1 cellular context compared by ENCODE assay signal in the genomic region with DNA sequence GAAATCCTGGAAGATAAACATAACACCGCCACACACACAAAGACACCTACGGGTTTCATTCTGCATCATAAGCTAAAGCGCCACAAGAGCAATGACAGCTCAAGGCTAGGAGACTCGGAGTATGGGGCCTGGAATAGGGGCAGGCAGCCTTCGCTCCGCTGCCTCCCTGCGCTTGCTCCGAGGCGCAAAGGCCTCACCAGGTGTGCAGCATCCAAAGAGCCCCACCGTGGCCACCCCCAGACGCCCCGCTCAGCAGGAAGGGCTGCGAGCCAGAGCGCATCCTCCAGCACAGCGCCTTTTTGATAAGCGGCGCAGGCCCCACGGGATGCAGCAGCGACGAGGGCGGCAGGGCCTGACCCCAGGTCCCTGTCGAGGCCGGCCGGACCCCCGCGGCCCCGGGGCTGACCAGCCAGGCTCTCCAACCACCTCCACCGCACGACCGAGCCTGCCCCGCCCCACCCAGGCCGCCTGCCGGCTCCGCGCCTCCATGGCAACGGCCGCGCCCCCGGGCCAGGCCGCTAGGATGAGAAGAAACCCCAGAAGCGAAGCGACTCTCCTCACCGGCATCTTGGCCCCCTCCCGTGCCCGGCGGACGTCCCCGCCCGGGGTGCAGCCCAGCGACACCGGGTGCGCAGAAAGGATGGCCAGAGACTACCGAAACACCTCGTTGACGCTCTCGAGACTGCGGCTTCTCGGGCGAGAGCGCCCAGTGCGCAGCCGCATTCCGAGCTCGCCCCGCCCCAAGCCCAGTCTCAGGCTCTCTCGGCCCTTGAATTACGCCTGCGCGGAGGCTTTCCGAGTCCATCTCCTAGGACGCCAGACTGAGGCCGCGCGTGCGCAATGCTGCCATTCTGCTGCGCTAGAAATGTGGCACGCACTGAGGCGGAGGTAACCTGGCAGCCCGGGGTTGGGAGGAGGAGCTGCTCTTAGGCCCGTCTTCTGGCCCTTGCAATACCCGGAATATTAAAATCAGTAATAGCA.
TF ChIP-seq lines count a peak whose summit lies in the region.

A gene (minus strand): TSS at position 694 of the 981 bp plus-strand sequence. CDS start 127 bp downstream, at position 567.

TF ChIP-seq in HepG2, 621 proteins besides CTCF, POLR2A, EP300 and RAD21 (continued from another document and continues in another):
- TF ChIP-seq, protein P1, sequence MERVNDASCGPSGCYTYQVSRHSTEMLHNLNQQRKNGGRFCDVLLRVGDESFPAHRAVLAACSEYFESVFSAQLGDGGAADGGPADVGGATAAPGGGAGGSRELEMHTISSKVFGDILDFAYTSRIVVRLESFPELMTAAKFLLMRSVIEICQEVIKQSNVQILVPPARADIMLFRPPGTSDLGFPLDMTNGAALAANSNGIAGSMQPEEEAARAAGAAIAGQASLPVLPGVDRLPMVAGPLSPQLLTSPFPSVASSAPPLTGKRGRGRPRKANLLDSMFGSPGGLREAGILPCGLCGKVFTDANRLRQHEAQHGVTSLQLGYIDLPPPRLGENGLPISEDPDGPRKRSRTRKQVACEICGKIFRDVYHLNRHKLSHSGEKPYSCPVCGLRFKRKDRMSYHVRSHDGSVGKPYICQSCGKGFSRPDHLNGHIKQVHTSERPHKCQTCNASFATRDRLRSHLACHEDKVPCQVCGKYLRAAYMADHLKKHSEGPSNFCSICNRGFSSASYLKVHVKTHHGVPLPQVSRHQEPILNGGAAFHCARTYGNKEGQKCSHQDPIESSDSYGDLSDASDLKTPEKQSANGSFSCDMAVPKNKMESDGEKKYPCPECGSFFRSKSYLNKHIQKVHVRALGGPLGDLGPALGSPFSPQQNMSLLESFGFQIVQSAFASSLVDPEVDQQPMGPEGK (CRISPR knock-in tag; IDR thresholded peaks at IDR 0.05) = peak; percentile 48; the same call in 1 of the 2 replicates
- TF ChIP-seq RFX3 (CRISPR knock-in tag; IDR thresholded peaks at IDR 0.05) (peak; percentile 67), HNRNPLL (IDR thresholded peaks at IDR 0.05; ENCODE audit: low read depth, low read length, poor library complexity, severe bottlenecking) (peak; percentile 67), BHLHE40 (IDR thresholded peaks at IDR 0.05; ENCODE audit: low read length) (no peak), ZNF781 (CRISPR knock-in tag; IDR thresholded peaks at IDR 0.05; ENCODE audit: borderline replicate concordance, not compliant biosample characterization) (no peak), YEATS4 (CRISPR knock-in tag; IDR thresholded peaks at IDR 0.05; ENCODE audit: borderline replicate concordance) (0 out of 2 replicates have a peak, but pooled peaks have one; percentile 43), U2AF2 (IDR thresholded peaks at IDR 0.05; ENCODE audit: low read depth, low read length) (no peak), ZNF674 (CRISPR knock-in tag; IDR thresholded peaks at IDR 0.05; ENCODE audit: low read depth) (0 out of 2 replicates have a peak, but pooled peaks have one; percentile 38), ARNT2 (CRISPR knock-in tag; IDR thresholded peaks at IDR 0.05; ENCODE audit: low read depth) (0 out of 2 replicates have a peak, but pooled peaks have one; percentile 60), KLF9 (CRISPR knock-in tag; IDR thresholded peaks at IDR 0.05; ENCODE audit: low read depth) (peak; percentile 49; the same call in 1 of the 2 replicates), RELA (CRISPR knock-in tag; IDR thresholded peaks at IDR 0.05) (no peak), HOXA5 (CRISPR knock-in tag; IDR thresholded peaks at IDR 0.05) (peak; percentile 67; the same call in 1 of the 2 replicates), NCOR1 (IDR thresholded peaks at IDR 0.05; ENCODE audit: borderline replicate concordance, low read length) (no peak), ZNF343 (CRISPR knock-in tag; IDR thresholded peaks at IDR 0.05) (peak; percentile 51; the same call in 1 of the 2 replicates), POGZ (CRISPR knock-in tag; IDR thresholded peaks at IDR 0.05) (peak; percentile 15; the same call in 1 of the 2 replicates), TBX2 (CRISPR knock-in tag; IDR thresholded peaks at IDR 0.05; ENCODE audit: borderline replicate concordance) (peak; percentile 69; the same call in 1 of the 2 replicates), ZC3H4 (CRISPR knock-in tag; IDR thresholded peaks at IDR 0.05; ENCODE audit: borderline replicate concordance) (no peak), MAFG (CRISPR knock-in tag; IDR thresholded peaks at IDR 0.05) (no peak), FOXM1 (CRISPR knock-in tag; IDR thresholded peaks at IDR 0.05) (no peak), SSRP1 (CRISPR knock-in tag; IDR thresholded peaks at IDR 0.05) (no peak), GATAD1 (CRISPR knock-in tag; IDR thresholded peaks at IDR 0.05) (peak; percentile 39; the same call in 1 of the 2 replicates), SMAD1 (CRISPR knock-in tag; IDR thresholded peaks at IDR 0.05; ENCODE audit: borderline replicate concordance, low read depth) (0 out of 2 replicates have a peak, but pooled peaks have one; percentile 58), ZNF746 (CRISPR knock-in tag; IDR thresholded peaks at IDR 0.05) (no peak), KLF16 (CRISPR knock-in tag; IDR thresholded peaks at IDR 0.05) (peak in 1 of 2 experiments; percentile 53; a peak in 1 of 4 replicates), ZNF761 (CRISPR knock-in tag; conservative IDR thresholded peaks at IDR 0.05) (0 out of 2 replicates have a peak, but pooled peaks have one; percentile 24), TCF12 (IDR thresholded peaks at IDR 0.05) (no peak), TCF12 (CRISPR knock-in tag; IDR thresholded peaks at IDR 0.05) (no peak), ARNTL (CRISPR knock-in tag; IDR thresholded peaks at IDR 0.05) (0 out of 2 replicates have a peak, but pooled peaks have one; percentile 29), ISL2 (CRISPR knock-in tag; IDR thresholded peaks at IDR 0.05) (0 out of 2 replicates have a peak, but pooled peaks have one; percentile 58), DNMT3B (CRISPR knock-in tag; conservative IDR thresholded peaks at IDR 0.05) (no peak)
- TF ChIP-seq, protein P2, sequence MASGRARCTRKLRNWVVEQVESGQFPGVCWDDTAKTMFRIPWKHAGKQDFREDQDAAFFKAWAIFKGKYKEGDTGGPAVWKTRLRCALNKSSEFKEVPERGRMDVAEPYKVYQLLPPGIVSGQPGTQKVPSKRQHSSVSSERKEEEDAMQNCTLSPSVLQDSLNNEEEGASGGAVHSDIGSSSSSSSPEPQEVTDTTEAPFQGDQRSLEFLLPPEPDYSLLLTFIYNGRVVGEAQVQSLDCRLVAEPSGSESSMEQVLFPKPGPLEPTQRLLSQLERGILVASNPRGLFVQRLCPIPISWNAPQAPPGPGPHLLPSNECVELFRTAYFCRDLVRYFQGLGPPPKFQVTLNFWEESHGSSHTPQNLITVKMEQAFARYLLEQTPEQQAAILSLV (CRISPR knock-in tag; IDR thresholded peaks at IDR 0.05; ENCODE audit: borderline replicate concordance) = peak; percentile 60; the same call in 1 of the 2 replicates
- TF ChIP-seq, protein P3, sequence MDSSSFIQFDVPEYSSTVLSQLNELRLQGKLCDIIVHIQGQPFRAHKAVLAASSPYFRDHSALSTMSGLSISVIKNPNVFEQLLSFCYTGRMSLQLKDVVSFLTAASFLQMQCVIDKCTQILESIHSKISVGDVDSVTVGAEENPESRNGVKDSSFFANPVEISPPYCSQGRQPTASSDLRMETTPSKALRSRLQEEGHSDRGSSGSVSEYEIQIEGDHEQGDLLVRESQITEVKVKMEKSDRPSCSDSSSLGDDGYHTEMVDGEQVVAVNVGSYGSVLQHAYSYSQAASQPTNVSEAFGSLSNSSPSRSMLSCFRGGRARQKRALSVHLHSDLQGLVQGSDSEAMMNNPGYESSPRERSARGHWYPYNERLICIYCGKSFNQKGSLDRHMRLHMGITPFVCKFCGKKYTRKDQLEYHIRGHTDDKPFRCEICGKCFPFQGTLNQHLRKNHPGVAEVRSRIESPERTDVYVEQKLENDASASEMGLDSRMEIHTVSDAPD (CRISPR knock-in tag; IDR thresholded peaks at IDR 0.05) = no peak; the same call in 1 of the 2 replicates
- TF ChIP-seq, protein P4, sequence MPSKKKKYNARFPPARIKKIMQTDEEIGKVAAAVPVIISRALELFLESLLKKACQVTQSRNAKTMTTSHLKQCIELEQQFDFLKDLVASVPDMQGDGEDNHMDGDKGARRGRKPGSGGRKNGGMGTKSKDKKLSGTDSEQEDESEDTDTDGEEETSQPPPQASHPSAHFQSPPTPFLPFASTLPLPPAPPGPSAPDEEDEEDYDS (CRISPR knock-in tag; IDR thresholded peaks at IDR 0.05) = peak; percentile 67
- TF ChIP-seq, protein P5, sequence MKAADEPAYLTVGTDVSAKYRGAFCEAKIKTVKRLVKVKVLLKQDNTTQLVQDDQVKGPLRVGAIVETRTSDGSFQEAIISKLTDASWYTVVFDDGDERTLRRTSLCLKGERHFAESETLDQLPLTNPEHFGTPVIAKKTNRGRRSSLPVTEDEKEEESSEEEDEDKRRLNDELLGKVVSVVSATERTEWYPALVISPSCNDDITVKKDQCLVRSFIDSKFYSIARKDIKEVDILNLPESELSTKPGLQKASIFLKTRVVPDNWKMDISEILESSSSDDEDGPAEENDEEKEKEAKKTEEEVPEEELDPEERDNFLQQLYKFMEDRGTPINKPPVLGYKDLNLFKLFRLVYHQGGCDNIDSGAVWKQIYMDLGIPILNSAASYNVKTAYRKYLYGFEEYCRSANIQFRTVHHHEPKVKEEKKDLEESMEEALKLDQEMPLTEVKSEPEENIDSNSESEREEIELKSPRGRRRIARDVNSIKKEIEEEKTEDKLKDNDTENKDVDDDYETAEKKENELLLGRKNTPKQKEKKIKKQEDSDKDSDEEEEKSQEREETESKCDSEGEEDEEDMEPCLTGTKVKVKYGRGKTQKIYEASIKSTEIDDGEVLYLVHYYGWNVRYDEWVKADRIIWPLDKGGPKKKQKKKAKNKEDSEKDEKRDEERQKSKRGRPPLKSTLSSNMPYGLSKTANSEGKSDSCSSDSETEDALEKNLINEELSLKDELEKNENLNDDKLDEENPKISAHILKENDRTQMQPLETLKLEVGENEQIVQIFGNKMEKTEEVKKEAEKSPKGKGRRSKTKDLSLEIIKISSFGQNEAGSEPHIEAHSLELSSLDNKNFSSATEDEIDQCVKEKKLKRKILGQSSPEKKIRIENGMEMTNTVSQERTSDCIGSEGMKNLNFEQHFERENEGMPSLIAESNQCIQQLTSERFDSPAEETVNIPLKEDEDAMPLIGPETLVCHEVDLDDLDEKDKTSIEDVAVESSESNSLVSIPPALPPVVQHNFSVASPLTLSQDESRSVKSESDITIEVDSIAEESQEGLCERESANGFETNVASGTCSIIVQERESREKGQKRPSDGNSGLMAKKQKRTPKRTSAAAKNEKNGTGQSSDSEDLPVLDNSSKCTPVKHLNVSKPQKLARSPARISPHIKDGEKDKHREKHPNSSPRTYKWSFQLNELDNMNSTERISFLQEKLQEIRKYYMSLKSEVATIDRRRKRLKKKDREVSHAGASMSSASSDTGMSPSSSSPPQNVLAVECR (CRISPR knock-in tag; IDR thresholded peaks at IDR 0.05; ENCODE audit: borderline replicate concordance) = peak; percentile 97
- TF ChIP-seq, protein P6, sequence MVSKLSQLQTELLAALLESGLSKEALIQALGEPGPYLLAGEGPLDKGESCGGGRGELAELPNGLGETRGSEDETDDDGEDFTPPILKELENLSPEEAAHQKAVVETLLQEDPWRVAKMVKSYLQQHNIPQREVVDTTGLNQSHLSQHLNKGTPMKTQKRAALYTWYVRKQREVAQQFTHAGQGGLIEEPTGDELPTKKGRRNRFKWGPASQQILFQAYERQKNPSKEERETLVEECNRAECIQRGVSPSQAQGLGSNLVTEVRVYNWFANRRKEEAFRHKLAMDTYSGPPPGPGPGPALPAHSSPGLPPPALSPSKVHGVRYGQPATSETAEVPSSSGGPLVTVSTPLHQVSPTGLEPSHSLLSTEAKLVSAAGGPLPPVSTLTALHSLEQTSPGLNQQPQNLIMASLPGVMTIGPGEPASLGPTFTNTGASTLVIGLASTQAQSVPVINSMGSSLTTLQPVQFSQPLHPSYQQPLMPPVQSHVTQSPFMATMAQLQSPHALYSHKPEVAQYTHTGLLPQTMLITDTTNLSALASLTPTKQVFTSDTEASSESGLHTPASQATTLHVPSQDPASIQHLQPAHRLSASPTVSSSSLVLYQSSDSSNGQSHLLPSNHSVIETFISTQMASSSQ (IDR thresholded peaks at IDR 0.05; ENCODE audit: low read depth) = no peak
- TF ChIP-seq, protein P6 (CRISPR knock-in tag; IDR thresholded peaks at IDR 0.05; ENCODE audit: borderline replicate concordance) = peak; percentile 49; the same call in 1 of the 2 replicates
- TF ChIP-seq, protein P7, sequence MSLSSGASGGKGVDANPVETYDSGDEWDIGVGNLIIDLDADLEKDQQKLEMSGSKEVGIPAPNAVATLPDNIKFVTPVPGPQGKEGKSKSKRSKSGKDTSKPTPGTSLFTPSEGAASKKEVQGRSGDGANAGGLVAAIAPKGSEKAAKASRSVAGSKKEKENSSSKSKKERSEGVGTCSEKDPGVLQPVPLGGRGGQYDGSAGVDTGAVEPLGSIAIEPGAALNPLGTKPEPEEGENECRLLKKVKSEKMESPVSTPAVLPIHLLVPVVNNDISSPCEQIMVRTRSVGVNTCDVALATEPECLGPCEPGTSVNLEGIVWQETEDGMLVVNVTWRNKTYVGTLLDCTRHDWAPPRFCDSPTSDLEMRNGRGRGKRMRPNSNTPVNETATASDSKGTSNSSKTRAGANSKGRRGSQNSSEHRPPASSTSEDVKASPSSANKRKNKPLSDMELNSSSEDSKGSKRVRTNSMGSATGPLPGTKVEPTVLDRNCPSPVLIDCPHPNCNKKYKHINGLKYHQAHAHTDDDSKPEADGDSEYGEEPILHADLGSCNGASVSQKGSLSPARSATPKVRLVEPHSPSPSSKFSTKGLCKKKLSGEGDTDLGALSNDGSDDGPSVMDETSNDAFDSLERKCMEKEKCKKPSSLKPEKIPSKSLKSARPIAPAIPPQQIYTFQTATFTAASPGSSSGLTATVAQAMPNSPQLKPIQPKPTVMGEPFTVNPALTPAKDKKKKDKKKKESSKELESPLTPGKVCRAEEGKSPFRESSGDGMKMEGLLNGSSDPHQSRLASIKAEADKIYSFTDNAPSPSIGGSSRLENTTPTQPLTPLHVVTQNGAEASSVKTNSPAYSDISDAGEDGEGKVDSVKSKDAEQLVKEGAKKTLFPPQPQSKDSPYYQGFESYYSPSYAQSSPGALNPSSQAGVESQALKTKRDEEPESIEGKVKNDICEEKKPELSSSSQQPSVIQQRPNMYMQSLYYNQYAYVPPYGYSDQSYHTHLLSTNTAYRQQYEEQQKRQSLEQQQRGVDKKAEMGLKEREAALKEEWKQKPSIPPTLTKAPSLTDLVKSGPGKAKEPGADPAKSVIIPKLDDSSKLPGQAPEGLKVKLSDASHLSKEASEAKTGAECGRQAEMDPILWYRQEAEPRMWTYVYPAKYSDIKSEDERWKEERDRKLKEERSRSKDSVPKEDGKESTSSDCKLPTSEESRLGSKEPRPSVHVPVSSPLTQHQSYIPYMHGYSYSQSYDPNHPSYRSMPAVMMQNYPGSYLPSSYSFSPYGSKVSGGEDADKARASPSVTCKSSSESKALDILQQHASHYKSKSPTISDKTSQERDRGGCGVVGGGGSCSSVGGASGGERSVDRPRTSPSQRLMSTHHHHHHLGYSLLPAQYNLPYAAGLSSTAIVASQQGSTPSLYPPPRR (CRISPR knock-in tag; IDR thresholded peaks at IDR 0.05; ENCODE audit: borderline replicate concordance) = 0 out of 2 replicates have a peak, but pooled peaks have one; percentile 15
